1 cellular context compared by ENCODE assay signal in genomic region chrX:27890611-27891010, GRCh38.
TF ChIP-seq lines count a peak whose summit lies in the region.

No MANE protein-coding gene starts in this region.

TF ChIP-seq in WTC11, 78 proteins besides CTCF, POLR2A, EP300 and RAD21 (continued from another document):
- TF ChIP-seq, protein P1, sequence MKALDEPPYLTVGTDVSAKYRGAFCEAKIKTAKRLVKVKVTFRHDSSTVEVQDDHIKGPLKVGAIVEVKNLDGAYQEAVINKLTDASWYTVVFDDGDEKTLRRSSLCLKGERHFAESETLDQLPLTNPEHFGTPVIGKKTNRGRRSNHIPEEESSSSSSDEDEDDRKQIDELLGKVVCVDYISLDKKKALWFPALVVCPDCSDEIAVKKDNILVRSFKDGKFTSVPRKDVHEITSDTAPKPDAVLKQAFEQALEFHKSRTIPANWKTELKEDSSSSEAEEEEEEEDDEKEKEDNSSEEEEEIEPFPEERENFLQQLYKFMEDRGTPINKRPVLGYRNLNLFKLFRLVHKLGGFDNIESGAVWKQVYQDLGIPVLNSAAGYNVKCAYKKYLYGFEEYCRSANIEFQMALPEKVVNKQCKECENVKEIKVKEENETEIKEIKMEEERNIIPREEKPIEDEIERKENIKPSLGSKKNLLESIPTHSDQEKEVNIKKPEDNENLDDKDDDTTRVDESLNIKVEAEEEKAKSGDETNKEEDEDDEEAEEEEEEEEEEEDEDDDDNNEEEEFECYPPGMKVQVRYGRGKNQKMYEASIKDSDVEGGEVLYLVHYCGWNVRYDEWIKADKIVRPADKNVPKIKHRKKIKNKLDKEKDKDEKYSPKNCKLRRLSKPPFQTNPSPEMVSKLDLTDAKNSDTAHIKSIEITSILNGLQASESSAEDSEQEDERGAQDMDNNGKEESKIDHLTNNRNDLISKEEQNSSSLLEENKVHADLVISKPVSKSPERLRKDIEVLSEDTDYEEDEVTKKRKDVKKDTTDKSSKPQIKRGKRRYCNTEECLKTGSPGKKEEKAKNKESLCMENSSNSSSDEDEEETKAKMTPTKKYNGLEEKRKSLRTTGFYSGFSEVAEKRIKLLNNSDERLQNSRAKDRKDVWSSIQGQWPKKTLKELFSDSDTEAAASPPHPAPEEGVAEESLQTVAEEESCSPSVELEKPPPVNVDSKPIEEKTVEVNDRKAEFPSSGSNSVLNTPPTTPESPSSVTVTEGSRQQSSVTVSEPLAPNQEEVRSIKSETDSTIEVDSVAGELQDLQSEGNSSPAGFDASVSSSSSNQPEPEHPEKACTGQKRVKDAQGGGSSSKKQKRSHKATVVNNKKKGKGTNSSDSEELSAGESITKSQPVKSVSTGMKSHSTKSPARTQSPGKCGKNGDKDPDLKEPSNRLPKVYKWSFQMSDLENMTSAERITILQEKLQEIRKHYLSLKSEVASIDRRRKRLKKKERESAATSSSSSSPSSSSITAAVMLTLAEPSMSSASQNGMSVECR (CRISPR knock-in tag; IDR thresholded peaks at IDR 0.05; ENCODE audit: borderline replicate concordance), result no peak
TF ChIP-seq in WTC11: peak in this region for 0.
